In the genomic region with DNA sequence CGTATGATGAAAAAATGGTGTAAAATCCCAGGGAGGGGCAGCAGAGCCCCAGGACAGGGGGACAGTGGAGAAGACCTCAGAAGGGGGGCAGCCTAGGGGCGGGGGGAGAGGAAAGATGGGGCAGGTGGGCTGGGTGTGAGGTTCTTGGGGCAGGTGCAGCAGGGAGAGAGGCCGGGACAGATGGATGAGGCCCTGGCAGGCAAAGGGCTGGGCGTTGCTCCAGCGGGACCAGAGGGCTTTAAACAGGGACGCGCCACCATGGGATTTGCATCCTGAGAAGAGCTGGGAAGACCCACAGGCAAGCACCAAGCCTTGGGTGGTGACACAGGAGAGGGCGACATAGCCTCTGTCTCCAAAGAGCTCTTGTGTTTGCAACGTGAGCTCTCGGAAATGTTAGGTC, we compare ENCODE assay signal across 16 cellular contexts.
DNase-seq lines count a peak whose midpoint lies in the region; ATAC-seq, FAIRE-seq and TF ChIP-seq lines count a peak whose summit lies in the region.
"Had no signal": no experiment of that assay in that cellular context is flagged by ENCODE, and none has a peak within 500 bp of the region (broad histone marks: within the 10 kb centered on the region; RNA-seq: fewer than 3 reads in every experiment).

No MANE protein-coding gene starts in this region.

- no peaks in the 10 kb centered on the region for H4K20me1 ChIP-seq in BLaER1 treated with 17β-estradiol and CSF1 and Interleukin-3, amounts not matched to agents 10 nM and 100 nM
- H4K20me1 ChIP-seq in H1 (replicated peaks in 1 of 2; ENCODE audit: control insufficient read depth in 1 of 2, insufficient read depth in 2 of 2, low read length in 2 of 2), result no peaks in the 10 kb centered on the region

- H3K9ac ChIP-seq in BLaER1 treated with 17β-estradiol and CSF1 and Interleukin-3, amounts not matched to agents 10 nM and 100 nM, result no peak overlapping the region
- no peak overlapping the region for H3K9ac ChIP-seq in H1 (replicated peaks in 1 of 4; ENCODE audit: extremely low read depth in 1 of 4, low read depth in 3 of 4, low read length in 3 of 4)
- H3K9ac ChIP-seq: SK-N-SH had no signal

- H3K23ac ChIP-seq in H1 (ENCODE audit: insufficient read length), result no peak overlapping the region

- H3K4ac ChIP-seq in H1 (replicated peaks; ENCODE audit: insufficient read length, low read depth, low read length), result no peak overlapping the region

- no peak overlapping the region for H3K4me3 ChIP-seq in BLaER1 treated with 17β-estradiol and CSF1 and Interleukin-3, amounts not matched to agents 10 nM and 100 nM
- H3K4me3 ChIP-seq in H1 (ENCODE audit: extremely low read depth in 1 of 4, insufficient read depth in 2 of 4, low read depth in 3 of 4, low read length in 4 of 4), result no peak overlapping the region
- H3K4me3 ChIP-seq: PC-9 had no signal

- no peak overlapping the region for H2BK15ac ChIP-seq in H1 (ENCODE audit: low read length)

- H3K56ac ChIP-seq in H1 (replicated peaks; ENCODE audit: insufficient read length, low read depth, low read length), result no peak overlapping the region

- POLR2A ChIA-PET in H1 (lab: Charles Lee; ENCODE audit: partially characterized antibody), result interaction anchor here (1.0 kb wide), 1 partner anchor 8 kb away, joined by 3 read pairs; no protein-coding TSS in a partner anchor

- TF ChIP-seq RAD21 in H1 (IDR thresholded peaks at IDR 0.05 in 1 of 2, conservative IDR thresholded peaks at IDR 0.05 in 1 of 2; ENCODE audit: low read depth in 2 of 2, low read length in 2 of 2), result peak in 1 of 2 experiments; percentile 9; a peak in 1 of 4 replicates

- H3K9me3 ChIP-seq in BLaER1 treated with 17β-estradiol and CSF1 and Interleukin-3, amounts not matched to agents 10 nM and 100 nM (replicated peaks in 1 of 11), result peaks cover 22 to 41% (median 31%) of the 10 kb centered on the region in 11 experiments
- peaks cover 5% of the 10 kb centered on the region in 2 experiments for H3K9me3 ChIP-seq in H1 (ENCODE audit: insufficient read depth in 2 of 2, low read depth in 1 of 2, low read length in 1 of 2)
- H3K9me3 ChIP-seq: SK-N-SH had no signal

- no peaks in the 10 kb centered on the region for H3K23me2 ChIP-seq in H1 (ENCODE audit: low read depth, low read length)

- no peak overlapping the region for H3K14ac ChIP-seq in H1 (ENCODE audit: insufficient read length)

- H2BK5ac ChIP-seq in H1 (ENCODE audit: low read depth, low read length), result no peak overlapping the region

- no peak overlapping the region for H2BK120ac ChIP-seq in H1 (replicated peaks; ENCODE audit: low read depth, low read length)

- FAIRE-seq in H1 (lab: Jason Lieb, UNC), result no peak

- TF ChIP-seq POLR2A in H1 (IDR thresholded peaks at IDR 0.05; ENCODE audit: control extremely low read depth in 1 of 2, low read depth in 2 of 2, low read length in 2 of 2), result no peak

- H4K5ac ChIP-seq in H1 (ENCODE audit: insufficient read length, low read depth, low read length), result no peak overlapping the region

- H3K79me2 ChIP-seq in H1 (ENCODE audit: control insufficient read depth in 1 of 2, insufficient read depth in 2 of 2, low read length in 2 of 2), result no peaks in the 10 kb centered on the region

- no peaks in the 10 kb centered on the region for H3K79me1 ChIP-seq in H1 (ENCODE audit: low read depth, low read length)

- ATAC-seq in HG03095 (IDR thresholded peaks at IDR 0.05; ENCODE audit: unreplicated experiment), result no peak

- CTCF ChIA-PET in H1 (lab: Charles Lee; ENCODE audit: partially characterized antibody), result interaction anchor here (0.9 kb wide), 1 partner anchor 15 kb away, joined by 3 read pairs; no protein-coding TSS in a partner anchor

- TF ChIP-seq CTCF in H1 (IDR thresholded peaks at IDR 0.05; ENCODE audit: control extremely low read depth in 1 of 3, insufficient read depth in 1 of 3, low read depth in 1 of 3, low read length in 3 of 3), result no peak

- H3K18ac ChIP-seq in H1 (ENCODE audit: extremely low read depth, low read length), result no peak overlapping the region

- H2AFZ ChIP-seq in H1 (ENCODE audit: low read length), result no peak overlapping the region
- H2AFZ ChIP-seq: PC-9 had no signal

- whole genome bisulfite sequencing in H1 (ENCODE audit: extremely low coverage in 1 of 2, insufficient coverage in 1 of 2, insufficient read length in 1 of 2, insufficient replicate concordance in 2 of 2, low coverage in 1 of 2, low lambda C conversion rate in 2 of 2, missing lambda C conversion rate in 1 of 2), 2 experiments, result 89% methylated on average over 4 of the region's 10 CpGs; no CpG with 5 or more reads in 1 of the 2 experiments

- no peak for TF ChIP-seq EP300 in H1 (IDR thresholded peaks at IDR 0.05; ENCODE audit: borderline replicate concordance in 1 of 2, low read depth in 2 of 2, low read length in 2 of 2)

- no peak overlapping the region for H2BK20ac ChIP-seq in H1 (ENCODE audit: low read length)

- no peak overlapping the region for H2BK12ac ChIP-seq in H1 (ENCODE audit: low read depth, low read length)

- peak overlapping the region in 6 of 11 experiments; percentile 14 to 61 (median 53); a peak in 6 of 22 replicates for H3K4me2 ChIP-seq in BLaER1 treated with 17β-estradiol and CSF1 and Interleukin-3, amounts not matched to agents 10 nM and 100 nM
- H3K4me2 ChIP-seq in H1 (ENCODE audit: insufficient read depth in 1 of 2, low read depth in 2 of 2, low read length in 2 of 2), result no peak overlapping the region
- H3K4me2 ChIP-seq: PC-9, SK-N-SH had no signal

- DNase-seq in G401 (ENCODE audit: low spot score) (peak; percentile 87), NCI-H446 treated with DMSO at 0.1 percent for 48 hours (lab: John Stamatoyannopoulos, UW) (peak; percentile 61), H1 (ENCODE audit: low read depth in 1 of 2, low spot score in 2 of 2) (no peak), SHP77 (lab: John Stamatoyannopoulos, UW) (no peak), SHP77 treated with DMSO at 0.1 percent for 48 hours (lab: John Stamatoyannopoulos, UW) (no peak)
- DNase-seq: BE2C; CD8-positive, alpha-beta memory T cell; HFFc6; KBM-7; NCI-H1105; NCI-H187 treated with DMSO at 0.1 percent for 48 hours; NCI-H774; PC-9; SK-N-SH had no signal

- H3K27me3 ChIP-seq in BLaER1 treated with 17β-estradiol and CSF1 and Interleukin-3, amounts not matched to agents 10 nM and 100 nM, result peaks cover 0 to 6% (median 0%) of the 10 kb centered on the region in 11 experiments; a peak in 3 of 22 replicates
- no peaks in the 10 kb centered on the region for H3K27me3 ChIP-seq in H1 (replicated peaks in 1 of 4; ENCODE audit: control insufficient read depth in 3 of 4, extremely low read depth in 1 of 4, insufficient read depth in 3 of 4, low read length in 3 of 4)
- H3K27me3 ChIP-seq: BE2C had no signal

- in situ Hi-C loops in G401 (cut with HindIII; ENCODE audit: low sequenced_read_pairs), result no loop called here

- H3K36me3 ChIP-seq in BLaER1 treated with 17β-estradiol and CSF1 and Interleukin-3, amounts not matched to agents 10 nM and 100 nM, result no peaks in the 10 kb centered on the region
- H3K36me3 ChIP-seq in H1 (ENCODE audit: control insufficient read depth in 2 of 4, insufficient read depth in 4 of 4, low read length in 3 of 4), result no peaks in the 10 kb centered on the region
- H3K36me3 ChIP-seq: BE2C had no signal

- no peak overlapping the region for H3K27ac ChIP-seq in BLaER1 treated with 17β-estradiol and CSF1 and Interleukin-3, amounts not matched to agents 10 nM and 100 nM
- no peak overlapping the region for H3K27ac ChIP-seq in H1 (ENCODE audit: low read depth, low read length)
- H3K27ac ChIP-seq: PC-9 had no signal

- peaks cover 8 to 48% (median 27%) of the 10 kb centered on the region in 10 experiments for H3K4me1 ChIP-seq in BLaER1 treated with 17β-estradiol and CSF1 and Interleukin-3, amounts not matched to agents 10 nM and 100 nM
- H3K4me1 ChIP-seq in H1 (replicated peaks in 1 of 4; ENCODE audit: control insufficient read depth in 3 of 4, insufficient read depth in 4 of 4, low read length in 3 of 4), result no peaks in the 10 kb centered on the region; a peak in 1 of 7 replicates
- H3K4me1 ChIP-seq: BE2C had no signal

- 0 out of 2 replicates have a peak overlapping the region, but pooled peaks have one; percentile 4 for H4K8ac ChIP-seq in H1 (ENCODE audit: extremely low read depth, insufficient read depth, low read length)

- no peak overlapping the region for H2AK5ac ChIP-seq in H1 (ENCODE audit: low read depth, low read length)

- no peak overlapping the region for H4K91ac ChIP-seq in H1 (replicated peaks; ENCODE audit: insufficient read length, low read length)

TF ChIP-seq in H1, 55 proteins besides CTCF, POLR2A, EP300 and RAD21 (continues in another document):
- TF ChIP-seq CTBP2 (IDR thresholded peaks at IDR 0.05; ENCODE audit: borderline replicate concordance, insufficient read depth, insufficient read length, low read length) (no peak), SRF (IDR thresholded peaks at IDR 0.05; ENCODE audit: low read depth, low read length) (no peak), CEBPB (IDR thresholded peaks at IDR 0.05; ENCODE audit: low read depth, low read length) (no peak), CHD2 (IDR thresholded peaks at IDR 0.05; ENCODE audit: low read length) (no peak), SP2 (IDR thresholded peaks at IDR 0.05; ENCODE audit: low read length) (no peak), SIX5 (IDR thresholded peaks at IDR 0.05; ENCODE audit: low read depth, low read length) (no peak)
- TF ChIP-seq, protein P1, sequence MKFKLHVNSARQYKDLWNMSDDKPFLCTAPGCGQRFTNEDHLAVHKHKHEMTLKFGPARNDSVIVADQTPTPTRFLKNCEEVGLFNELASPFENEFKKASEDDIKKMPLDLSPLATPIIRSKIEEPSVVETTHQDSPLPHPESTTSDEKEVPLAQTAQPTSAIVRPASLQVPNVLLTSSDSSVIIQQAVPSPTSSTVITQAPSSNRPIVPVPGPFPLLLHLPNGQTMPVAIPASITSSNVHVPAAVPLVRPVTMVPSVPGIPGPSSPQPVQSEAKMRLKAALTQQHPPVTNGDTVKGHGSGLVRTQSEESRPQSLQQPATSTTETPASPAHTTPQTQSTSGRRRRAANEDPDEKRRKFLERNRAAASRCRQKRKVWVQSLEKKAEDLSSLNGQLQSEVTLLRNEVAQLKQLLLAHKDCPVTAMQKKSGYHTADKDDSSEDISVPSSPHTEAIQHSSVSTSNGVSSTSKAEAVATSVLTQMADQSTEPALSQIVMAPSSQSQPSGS (IDR thresholded peaks at IDR 0.05; ENCODE audit: low read length), result no peak
- TF ChIP-seq, protein P2, sequence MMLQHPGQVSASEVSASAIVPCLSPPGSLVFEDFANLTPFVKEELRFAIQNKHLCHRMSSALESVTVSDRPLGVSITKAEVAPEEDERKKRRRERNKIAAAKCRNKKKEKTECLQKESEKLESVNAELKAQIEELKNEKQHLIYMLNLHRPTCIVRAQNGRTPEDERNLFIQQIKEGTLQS (IDR thresholded peaks at IDR 0.05; ENCODE audit: insufficient read depth, low read depth, low read length), result no peak
- TF ChIP-seq, protein P3, sequence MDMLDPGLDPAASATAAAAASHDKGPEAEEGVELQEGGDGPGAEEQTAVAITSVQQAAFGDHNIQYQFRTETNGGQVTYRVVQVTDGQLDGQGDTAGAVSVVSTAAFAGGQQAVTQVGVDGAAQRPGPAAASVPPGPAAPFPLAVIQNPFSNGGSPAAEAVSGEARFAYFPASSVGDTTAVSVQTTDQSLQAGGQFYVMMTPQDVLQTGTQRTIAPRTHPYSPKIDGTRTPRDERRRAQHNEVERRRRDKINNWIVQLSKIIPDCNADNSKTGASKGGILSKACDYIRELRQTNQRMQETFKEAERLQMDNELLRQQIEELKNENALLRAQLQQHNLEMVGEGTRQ (IDR thresholded peaks at IDR 0.05; ENCODE audit: low read length), result no peak

Comparison
In these comparisons a context has a peak if more than half of its experiments do, and no peak if none do; other contexts are left out.
1. H3K4me2 ChIP-seq: peak in BLaER1 treated with 17β-estradiol and CSF1 and Interleukin-3, amounts not matched to agents 10 nM and 100 nM (6 of 11); none in H1 (0 of 2).
2. DNase-seq: peak in G401 (single experiment) and NCI-H446 treated with DMSO at 0.1 percent for 48 hours (single experiment); none in H1 (0 of 2), SHP77 (0 of 2) and SHP77 treated with DMSO at 0.1 percent for 48 hours (single experiment).